9 cellular contexts compared by ENCODE assay signal in genomic region chr18:13447621-13448020, GRCh38.
DNase-seq lines count a peak whose midpoint lies in the region; ATAC-seq lines count a peak whose summit lies in the region.
"Had no signal": no experiment of that assay in that cellular context is flagged by ENCODE, and none has a peak within 500 bp of the region (broad histone marks: within the 10 kb centered on the region; RNA-seq: fewer than 3 reads in every experiment).

No MANE protein-coding gene starts in this region.

- intact Hi-C loops in right cardiac atrium (cut with DNase I): loop anchor here in 1 of 4 donors (10.0 kb wide), 1 partner anchor 63 kb away; no protein-coding TSS in a partner anchor
- intact Hi-C loops in activated CD4-positive, alpha-beta T cell treated with anti-CD3 and anti-CD28 coated beads for 36 hours (cut with DNase I, micrococcal nuclease): no loop called here

- H3K27me3 ChIP-seq in HUES48 (ENCODE audit: control insufficient read depth, insufficient read depth, low read length) (no peaks in the 10 kb centered on the region; the same call in 1 of the 2 replicates), right cardiac atrium (ENCODE audit: control insufficient read depth, insufficient read depth) (no peaks in the 10 kb centered on the region), H7 (ENCODE audit: control insufficient read depth, insufficient read depth, low read length) (no peaks in the 10 kb centered on the region)

- no peaks in the 10 kb centered on the region for H3K36me3 Mint-ChIP-seq in activated CD4-positive, alpha-beta T cell treated with anti-CD3 and anti-CD28 coated beads for 36 hours (ENCODE audit: low read depth)

- H3K4me3 ChIP-seq in HUES48 (ENCODE audit: low read depth, low read length) (0 out of 2 replicates have a peak overlapping the region, but pooled peaks have one; percentile 5), right cardiac atrium (ENCODE audit: low read length) (no peak overlapping the region), skin epidermis (peak overlapping the region in 1 of 7 experiments; percentile 1), H7 (ENCODE audit: insufficient read depth, low read depth, low read length) (no peak overlapping the region)

- no peaks in the 10 kb centered on the region for H3K27me3 Mint-ChIP-seq in activated CD4-positive, alpha-beta T cell treated with anti-CD3 and anti-CD28 coated beads for 36 hours

- H3K27ac ChIP-seq in HUES48 (ENCODE audit: low read depth, low read length) (peak overlapping the region; percentile 7), right cardiac atrium (ENCODE audit: low read length) (no peak overlapping the region), skin epidermis (peak overlapping the region in 13 of 21 experiments; percentile 15 to 77 (median 61))

- H3K4me1 ChIP-seq in HUES48 (ENCODE audit: control insufficient read depth, insufficient read depth, low read length) (peaks cover 41% of the 10 kb centered on the region), right cardiac atrium (ENCODE audit: control insufficient read depth, insufficient read depth, low read length) (peaks cover 14% of the 10 kb centered on the region)

- POLR2A ChIA-PET in activated CD4-positive, alpha-beta T cell treated with anti-CD3 and anti-CD28 coated beads for 36 hours (lab: Charles Lee): no interaction called here

- H3K9me3 ChIP-seq in HUES48 (ENCODE audit: control insufficient read depth, insufficient read depth, low read length): no peaks in the 10 kb centered on the region
- no peaks in the 10 kb centered on the region for H3K9me3 ChIP-seq in right cardiac atrium (ENCODE audit: control insufficient read depth, low read length)

- DNase-seq in RPMI7951 (ENCODE audit: low read depth) (peak; percentile 73), right cardiac atrium (peak; percentile 59 to 77 (median 70)), H7 (no peak)
- DNase-seq in activated CD4-positive, alpha-beta T cell treated with anti-CD3 and anti-CD28 coated beads for 36 hours: no peak
- DNase-seq in stimulated activated CD8-positive, alpha-beta memory T cell treated with anti-CD3 and anti-CD28 coated beads, Interleukin-4, amount 100 ng/mL, for 48 hours: no peak
- DNase-seq: RPMI8226 had no signal

- no peak overlapping the region for H3K27ac Mint-ChIP-seq in activated CD4-positive, alpha-beta T cell treated with anti-CD3 and anti-CD28 coated beads for 36 hours

- 39% methylated on average over 12 of the region's 12 CpGs for WGBS in right cardiac atrium

- no peak overlapping the region for H3K9ac ChIP-seq in HUES48 (ENCODE audit: low read depth, low read length)

- peak; percentile 31 to 58 for ATAC-seq in right cardiac atrium
- no peak for ATAC-seq in activated CD4-positive, alpha-beta T cell treated with anti-CD3 and anti-CD28 coated beads for 36 hours
- no peak for ATAC-seq in GM18498 (IDR thresholded peaks at IDR 0.05; ENCODE audit: unreplicated experiment)

- no peaks in the 10 kb centered on the region for H3K9me3 Mint-ChIP-seq in activated CD4-positive, alpha-beta T cell treated with anti-CD3 and anti-CD28 coated beads for 36 hours (ENCODE audit: low read depth)

- CTCF ChIA-PET in activated CD4-positive, alpha-beta T cell treated with anti-CD3 and anti-CD28 coated beads for 36 hours (lab: Charles Lee): interaction anchor here (1.0 to 1.5 kb wide), 2 partner anchors 36 to 115 kb away, joined by 3 to 4 read pairs; no protein-coding TSS in a partner anchor

- H3K4me1 Mint-ChIP-seq in activated CD4-positive, alpha-beta T cell treated with anti-CD3 and anti-CD28 coated beads for 36 hours: peaks cover 34% of the 10 kb centered on the region

- H3K4me3 Mint-ChIP-seq in activated CD4-positive, alpha-beta T cell treated with anti-CD3 and anti-CD28 coated beads for 36 hours: no peak overlapping the region

- H3K36me3 ChIP-seq in HUES48 (ENCODE audit: control insufficient read depth, insufficient read depth, low read length): no peaks in the 10 kb centered on the region
- H3K36me3 ChIP-seq in H7 (replicated peaks; ENCODE audit: control insufficient read depth, insufficient read depth, low read length): no peaks in the 10 kb centered on the region

Comparison
In these comparisons a context has a peak if more than half of its experiments do, and no peak if none do; other contexts are left out.
1. DNase-seq: peak in RPMI7951 (single experiment) and right cardiac atrium (3 of 3); none in activated CD4-positive, alpha-beta T cell treated with anti-CD3 and anti-CD28 coated beads for 36 hours (single experiment), stimulated activated CD8-positive, alpha-beta memory T cell treated with anti-CD3 and anti-CD28 coated beads, Interleukin-4, amount 100 ng/mL, for 48 hours (single experiment) and H7 (single experiment).
2. ATAC-seq: peak in right cardiac atrium (2 of 2); none in activated CD4-positive, alpha-beta T cell treated with anti-CD3 and anti-CD28 coated beads for 36 hours (single experiment) and GM18498 (single experiment).